ENCODE assay signal across 8 cellular contexts in genomic region chr17:75940727-75941441, GRCh38. TPM values are rescaled to one million over a fixed set of nuclear protein-coding genes. Genes with fewer than 3 reads are reported as not detected.
DNase-seq lines count a peak whose midpoint lies in the region; ATAC-seq and TF ChIP-seq lines count a peak whose summit lies in the region.

A gene with protein sequence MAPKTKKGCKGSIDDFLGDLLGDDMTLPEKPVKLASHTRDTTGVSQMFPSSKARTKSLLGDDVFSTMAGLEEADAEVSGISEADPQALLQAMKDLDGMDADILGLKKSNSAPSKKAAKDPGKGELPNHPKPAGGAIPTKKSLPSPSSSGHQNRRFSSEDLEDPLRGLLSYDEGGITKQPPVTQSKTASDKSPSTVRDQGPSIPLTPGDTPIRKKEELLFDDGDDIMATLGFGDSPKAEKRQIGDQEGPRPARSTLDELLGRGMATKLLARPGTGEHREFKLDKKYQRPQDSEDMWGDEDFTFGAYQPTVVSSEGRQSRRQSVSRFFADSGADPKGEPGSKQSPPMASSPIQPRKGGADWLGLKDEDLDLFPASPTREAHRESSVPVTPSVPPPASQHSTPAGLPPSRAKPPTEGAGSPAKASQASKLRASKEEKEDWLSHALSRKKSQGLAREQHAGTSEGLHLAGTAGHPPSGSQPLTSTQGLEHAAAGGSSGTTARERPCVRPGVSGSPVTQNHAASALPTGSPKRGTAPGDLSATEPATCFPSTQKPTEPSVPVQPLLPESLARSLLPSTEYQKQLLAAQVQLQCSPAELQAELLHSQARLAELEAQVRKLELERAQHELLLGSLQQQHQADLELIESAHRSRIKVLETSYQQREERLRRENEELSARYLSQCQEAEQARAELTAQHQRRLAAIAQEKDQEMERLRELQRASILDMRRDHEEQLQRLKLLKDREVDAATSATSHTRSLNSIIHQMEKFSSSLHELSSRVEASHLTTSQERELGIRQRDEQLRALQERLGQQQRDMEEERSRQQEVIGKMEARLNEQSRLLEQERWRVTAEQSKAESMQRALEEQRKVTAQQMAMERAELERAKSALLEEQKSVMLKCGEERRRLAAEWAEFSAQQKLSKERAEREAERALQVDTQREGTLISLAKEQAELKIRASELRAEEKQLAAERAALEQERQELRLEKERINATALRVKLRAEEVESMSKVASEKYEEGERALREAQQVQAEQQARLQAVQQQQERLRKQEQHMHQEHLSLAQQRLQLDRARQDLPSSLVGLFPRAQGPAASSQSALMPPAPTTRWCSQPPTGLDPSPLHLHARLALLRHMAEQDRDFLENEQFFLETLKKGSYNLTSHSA (minus strand): TSS chr17:75941042. CDS start chr17:75938149, 2,893 bp downstream.

- H3K27ac ChIP-seq in testis = peak within 1 kb of the TSS; percentile 80 to 83

- H3K36me3 Mint-ChIP-seq in activated naive CD4-positive, alpha-beta T cell treated with anti-CD3 and anti-CD28 coated beads, Interleukin-2, amount 50 U/mL, for 72 hours = no peaks in the 10 kb centered on the region

- no peaks in the 10 kb centered on the region for H3K9me3 ChIP-seq in testis

- WGBS in testis, 2 donors = 0 to 1% methylated on average over 22 to 45 of the region's 63 CpGs

- peak within 1 kb of the TSS; percentile 92 to 94 for H3K27ac Mint-ChIP-seq in activated naive CD4-positive, alpha-beta T cell treated with anti-CD3 and anti-CD28 coated beads, Interleukin-2, amount 50 U/mL, for 72 hours

- TF ChIP-seq CTCF in GM06990 (IDR thresholded peaks at IDR 0.05; ENCODE audit: insufficient read depth, low read length, poor library complexity, severe bottlenecking) (no peak), omental fat pad (IDR thresholded peaks at IDR 0.05) (no peak), testis (IDR thresholded peaks at IDR 0.05) (no peak)

- ATAC-seq in HG02610 (IDR thresholded peaks at IDR 0.05; ENCODE audit: unreplicated experiment) (peak; percentile 99), omental fat pad (ENCODE audit: low FRiP score) (peak; percentile 99)
- peak; percentile 99 for ATAC-seq in activated naive CD4-positive, alpha-beta T cell treated with anti-CD3 and anti-CD28 coated beads, Interleukin-2, amount 50 U/mL, for 72 hours

- H3K9me3 Mint-ChIP-seq in activated naive CD4-positive, alpha-beta T cell treated with anti-CD3 and anti-CD28 coated beads, Interleukin-2, amount 50 U/mL, for 72 hours = no peaks in the 10 kb centered on the region

- H3K4me3 ChIP-seq in GM06990 (replicated peaks; ENCODE audit: low read depth, low read length) = peak within 1 kb of the TSS; percentile 89
- H3K4me3 ChIP-seq in testis = peak within 1 kb of the TSS; percentile 88 to 89

- peak; percentile 89 for DNase-seq in GM06990 (ENCODE audit: extremely low read depth, insufficient read length)
- peak; percentile 90 for DNase-seq in NCI-H1105 (lab: John Stamatoyannopoulos, UW)
- DNase-seq in SKM-1 (lab: John Stamatoyannopoulos, UW; ENCODE audit: unreplicated experiment) = peak; percentile 89
- DNase-seq in activated naive CD4-positive, alpha-beta T cell treated with anti-CD3 and anti-CD28 coated beads, Interleukin-2, amount 50 U/mL, for 72 hours (ENCODE audit: low spot score in 2 of 2) = peak; percentile 89 to 90
- peak; percentile 97 for DNase-seq in glomerular visceral epithelial cell (ENCODE audit: extremely low spot score)
- DNase-seq in omental fat pad (ENCODE audit: low spot score) = peak; percentile 63
- peak; percentile 97 for DNase-seq in testis

- H3K4me1 ChIP-seq in testis = peaks cover 5% of the 10 kb centered on the region

- H3K36me3 ChIP-seq in GM06990 (ENCODE audit: control insufficient read depth, insufficient read depth, low read length) (no peaks in the 10 kb centered on the region), testis (ENCODE audit: low read depth, missing control alignments) (no peaks in the 10 kb centered on the region)

- intact Hi-C loops in testis (cut with DNase I; ENCODE audit: low total_unique reads) = no loop called here

- H3K27me3 ChIP-seq in GM06990 (replicated peaks; ENCODE audit: control insufficient read depth, insufficient read depth, low read length) (no peaks in the 10 kb centered on the region), testis (no peaks in the 10 kb centered on the region)

- TF ChIP-seq POLR2A in testis (IDR thresholded peaks at IDR 0.05) = peak; percentile 62

RNA-seq across cellular contexts. Expression of the gene that starts here (rescaled TPM):
- total RNA-seq in activated naive CD4-positive, alpha-beta T cell treated with anti-CD3 and anti-CD28 coated beads, Interleukin-2, amount 50 U/mL, for 72 hours = 10 to 100 TPM; 13.3 to 20.6 TPM
- total RNA-seq in omental fat pad (1 to 10 TPM; 4.7 to 8.8 (median 7.0) TPM), testis (100 to 1,000 TPM in 1 of 2 donors, 10 to 100 TPM in 1; 81.1 to 119 TPM)
- polyA plus RNA-seq in testis (ENCODE audit: insufficient read depth, low read depth, low replicate concordance) = 85.4 TPM

Comparison
In these comparisons a context has a peak if more than half of its experiments do, and no peak if none do; other contexts are left out.
1. Peak in every context shown above with its lines: DNase-seq, ATAC-seq, H3K4me3 ChIP-seq and H3K27ac ChIP-seq.